In the genomic region with DNA sequence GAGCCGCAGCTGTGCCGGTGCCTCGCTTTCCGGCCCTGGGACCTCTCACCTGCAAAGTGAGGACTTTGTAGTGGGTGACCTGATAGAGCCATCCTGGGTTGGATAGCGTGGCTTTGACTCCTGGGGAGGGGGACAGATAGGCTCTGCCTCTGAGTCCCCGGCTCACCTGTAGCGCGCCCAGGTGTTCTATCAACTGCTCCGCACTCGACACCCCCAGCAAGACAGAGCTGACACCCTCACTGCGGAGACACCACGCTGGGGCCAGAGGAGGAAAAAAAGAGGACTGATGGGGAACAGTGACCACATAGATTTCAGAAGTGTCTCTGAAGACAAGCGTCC, we compare ENCODE assay signal across 1 cellular context.
TF ChIP-seq lines count a peak whose summit lies in the region.

No MANE protein-coding gene starts in this region.

TF ChIP-seq in IMR-90, 13 proteins besides CTCF, POLR2A, EP300 and RAD21 (continued from another document):
- TF ChIP-seq MXI1 (IDR thresholded peaks at IDR 0.05; ENCODE audit: borderline replicate concordance, low read depth, low read length) (no peak), MAZ (IDR thresholded peaks at IDR 0.05; ENCODE audit: borderline replicate concordance, low read depth, low read length) (no peak)
